In genomic region chr7:35695628-35695888, GRCh38 we compare ENCODE assay signal across 8 cellular contexts. TPM values are rescaled to one million over a fixed set of nuclear protein-coding genes. Genes with fewer than 3 reads are reported as not detected.
DNase-seq lines count a peak whose midpoint lies in the region; ATAC-seq and TF ChIP-seq lines count a peak whose summit lies in the region.

No MANE protein-coding gene starts in this region.

- 24 to 27% methylated on average over 6 of the region's 6 CpGs for WGBS in esophagus, 2 donors

- DNase-seq in activated CD8-positive, alpha-beta memory T cell treated with anti-CD3 and anti-CD28 coated beads, Interleukin-2, amount 50 U/mL, for 4 hours: peak; percentile 33
- DNase-seq in activated CD8-positive, alpha-beta memory T cell treated with anti-CD3 and anti-CD28 coated beads for 24 hours: no peak
- no peak for DNase-seq in progenitor cell of endocrine pancreas (ENCODE audit: low spot score, unreplicated experiment)

- H3K79me2 ChIP-seq in SU-DHL-6 (ENCODE audit: insufficient read depth, low read length): no peaks in the 10 kb centered on the region

- no peaks in the 10 kb centered on the region for H3K27me3 ChIP-seq in SU-DHL-6 (ENCODE audit: low read length)
- no peaks in the 10 kb centered on the region for H3K27me3 ChIP-seq in esophagus (ENCODE audit: control insufficient read depth in 1 of 2, insufficient read depth in 2 of 2, low read length in 2 of 2)

- H3K36me3 Mint-ChIP-seq in progenitor cell of endocrine pancreas (ENCODE audit: insufficient read depth): peaks cover 24% of the 10 kb centered on the region

- H3K4me3 ChIP-seq in SU-DHL-6 (ENCODE audit: insufficient read depth, low read length, poor library complexity, severe bottlenecking): peak overlapping the region; percentile 89
- peak overlapping the region; percentile 74 to 87 for H3K4me3 ChIP-seq in esophagus (ENCODE audit: low read depth in 1 of 2, low read length in 2 of 2)

- H3K4me2 ChIP-seq in SU-DHL-6 (ENCODE audit: low read depth, low read length, poor library complexity, severe bottlenecking): peak overlapping the region; percentile 71

- peaks cover 3% of the 10 kb centered on the region for H3K9me3 Mint-ChIP-seq in progenitor cell of endocrine pancreas (ENCODE audit: low read depth)

- TF ChIP-seq CTCF in SU-DHL-6 (IDR thresholded peaks at IDR 0.05; ENCODE audit: insufficient read depth, low read length, poor library complexity, severe bottlenecking) (no peak), progenitor cell of endocrine pancreas (IDR thresholded peaks at IDR 0.05; ENCODE audit: unreplicated experiment) (no peak)

- H2AFZ ChIP-seq in SU-DHL-6 (ENCODE audit: low read depth, low read length, severe bottlenecking): peak overlapping the region; percentile 90

- H3K27ac ChIP-seq in SU-DHL-6 (ENCODE audit: low read depth, low read length) (no peak overlapping the region), esophagus (ENCODE audit: low read depth in 2 of 2, low read length in 1 of 2) (peak overlapping the region; percentile 81 to 91)

- peak overlapping the region; percentile 92 for H3K9ac ChIP-seq in SU-DHL-6 (ENCODE audit: low read length)

- H3F3A ChIP-seq in SU-DHL-6 (ENCODE audit: insufficient read depth): peaks cover 13% of the 10 kb centered on the region; the same call in 1 of the 2 replicates

- H3K9me3 ChIP-seq in SU-DHL-6 (ENCODE audit: insufficient read depth, low read length) (no peaks in the 10 kb centered on the region), esophagus (ENCODE audit: control insufficient read depth in 2 of 2, insufficient read depth in 1 of 2, low read depth in 1 of 2, low read length in 1 of 2) (no peaks in the 10 kb centered on the region)

- peak overlapping the region; percentile 94 for H3K4me3 Mint-ChIP-seq in progenitor cell of endocrine pancreas (ENCODE audit: low read depth)

- H3K36me3 ChIP-seq in SU-DHL-6 (ENCODE audit: low read length) (no peaks in the 10 kb centered on the region), esophagus (ENCODE audit: control insufficient read depth in 2 of 2, insufficient read depth in 2 of 2, low read length in 1 of 2) (no peaks in the 10 kb centered on the region)

- H3K4me1 Mint-ChIP-seq in progenitor cell of endocrine pancreas (ENCODE audit: low read depth): peaks cover 37% of the 10 kb centered on the region

- H4K20me1 ChIP-seq in SU-DHL-6 (ENCODE audit: low read depth, low read length): no peaks in the 10 kb centered on the region

- no peaks in the 10 kb centered on the region for H3K27me3 Mint-ChIP-seq in progenitor cell of endocrine pancreas

- ATAC-seq in HG02938 (IDR thresholded peaks at IDR 0.05; ENCODE audit: unreplicated experiment) (no peak), GM21381 (IDR thresholded peaks at IDR 0.05; ENCODE audit: unreplicated experiment) (no peak), GM18520 (IDR thresholded peaks at IDR 0.05; ENCODE audit: unreplicated experiment) (no peak)

- H3K4me1 ChIP-seq in esophagus (ENCODE audit: control insufficient read depth in 2 of 2, insufficient read depth in 2 of 2, low read length in 1 of 2): peaks cover 0 to 6% of the 10 kb centered on the region in 2 donors

- no peaks in the 10 kb centered on the region for H3K9me2 ChIP-seq in SU-DHL-6 (replicated peaks; ENCODE audit: insufficient read depth, low read length)

- H3K27ac Mint-ChIP-seq in progenitor cell of endocrine pancreas: peak overlapping the region; percentile 98

RNA-seq across cellular contexts. Expression of gene HERPUD2, which starts 0.6 kb away (rescaled TPM):
- 10 to 100 TPM; 10.3 to 10.8 TPM for polyA plus RNA-seq in esophagus
- 37.4 and 39.1 TPM in 2 replicates for total RNA-seq in progenitor cell of endocrine pancreas
